Comparison of ENCODE assay signal across 13 cellular contexts in the genomic region with DNA sequence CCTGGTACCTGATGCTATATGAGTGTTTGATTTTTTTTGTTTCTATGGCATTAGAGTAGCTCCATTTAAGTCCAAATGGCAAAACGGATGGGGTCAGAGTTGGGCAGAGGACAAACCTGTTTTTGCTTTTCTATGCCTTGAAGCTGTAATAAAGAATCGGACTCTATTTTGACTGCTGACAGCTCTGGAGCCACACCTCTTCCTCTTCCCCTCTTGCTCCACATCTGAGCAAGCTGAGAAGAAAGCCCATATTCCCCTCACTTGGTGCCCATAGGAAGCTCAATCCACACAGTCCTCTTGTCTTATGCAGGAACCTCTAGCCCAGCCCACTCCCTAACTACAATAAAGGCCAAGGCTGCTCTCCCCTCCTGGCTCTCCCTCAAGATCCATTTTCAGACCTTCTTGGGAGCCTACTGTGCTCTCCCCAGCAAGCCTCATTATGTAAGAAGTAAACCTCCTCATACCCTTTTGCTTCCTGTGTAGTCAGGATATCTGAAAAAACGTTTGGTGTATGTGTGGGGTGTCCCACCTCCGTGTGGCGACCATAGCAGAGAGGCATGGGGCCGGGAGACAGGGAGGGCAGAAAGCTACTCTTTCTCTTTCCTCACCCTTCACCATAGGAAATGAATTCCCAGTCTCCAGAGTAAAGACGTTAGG. TPM values are rescaled to one million over a fixed set of nuclear protein-coding genes. Genes with fewer than 3 reads are reported as not detected.
DNase-seq lines count a peak whose midpoint lies in the region; ATAC-seq and TF ChIP-seq lines count a peak whose summit lies in the region.
"Had no signal": no experiment of that assay in that cellular context is flagged by ENCODE, and none has a peak within 500 bp of the region (broad histone marks: within the 10 kb centered on the region; RNA-seq: fewer than 3 reads in every experiment).

No MANE protein-coding gene starts in this region.

- POLR2A ChIA-PET in RWPE1 (lab: Yijun Ruan, JAX; ENCODE audit: low non-redundant PET): interaction anchor here (0.6 kb wide), 1 partner anchor 88 kb away, joined by 12 read pairs; no protein-coding TSS in a partner anchor

- no peak for TF ChIP-seq POLR2A in vagina (IDR thresholded peaks at IDR 0.05)

- in situ Hi-C loops in G401 (cut with HindIII; ENCODE audit: low sequenced_read_pairs): no loop called here

- peaks cover 18% of the 10 kb centered on the region for H3K4me1 Mint-ChIP-seq in activated CD8-positive, alpha-beta memory T cell treated with anti-CD3 and anti-CD28 coated beads, Interleukin-2, amount 10 ng/mL, durations not matched to agents 7 days and 5 days
- H3K4me1 Mint-ChIP-seq: stimulated activated memory B cell treated with anti-CD40 and anti-IgM and Interleukin-4, amounts not matched to agents 10 μg/mL and 1 μg/mL and 100 μg/mL, for 72 hours had no signal

- no peak overlapping the region for H3K27ac Mint-ChIP-seq in activated CD8-positive, alpha-beta memory T cell treated with anti-CD3 and anti-CD28 coated beads, Interleukin-2, amount 10 ng/mL, durations not matched to agents 7 days and 5 days
- H3K27ac Mint-ChIP-seq: neural progenitor cell; stimulated activated memory B cell treated with anti-CD40 and anti-IgM and Interleukin-4, amounts not matched to agents 10 μg/mL and 1 μg/mL and 100 μg/mL, for 72 hours had no signal

- H3K27ac ChIP-seq in RWPE1 (peak overlapping the region; percentile 93), vagina (no peak overlapping the region)
- H3K27ac ChIP-seq: neural progenitor cell had no signal

- H3K4me1 ChIP-seq in vagina: peaks cover 16% of the 10 kb centered on the region
- H3K4me1 ChIP-seq: neural progenitor cell had no signal

- no peaks in the 10 kb centered on the region for H3K9me3 ChIP-seq in vagina

- intact Hi-C loops in vagina (cut with DNase I): no loop called here

- H3K4me3 Mint-ChIP-seq in activated CD8-positive, alpha-beta memory T cell treated with anti-CD3 and anti-CD28 coated beads, Interleukin-2, amount 10 ng/mL, durations not matched to agents 7 days and 5 days: no peak overlapping the region
- H3K4me3 Mint-ChIP-seq: CD8-positive, alpha-beta memory T cell; neural progenitor cell; stimulated activated memory B cell treated with anti-CD40 and anti-IgM and Interleukin-4, amounts not matched to agents 10 μg/mL and 1 μg/mL and 100 μg/mL, for 72 hours had no signal

- DNase-seq in A172 (ENCODE audit: low spot score) (peak; percentile 26), G401 (ENCODE audit: low spot score) (peak; percentile 20), RWPE1 (ENCODE audit: low spot score) (no peak), dermis blood vessel endothelial cell (peak; percentile 19), vagina (ENCODE audit: extremely low spot score in 2 of 2) (no peak)
- DNase-seq in activated CD8-positive, alpha-beta memory T cell treated with anti-CD3 and anti-CD28 coated beads, Interleukin-2, amount 10 ng/mL, durations not matched to agents 7 days and 5 days: no peak
- DNase-seq: CD8-positive, alpha-beta memory T cell; NCI-H2029 treated with DMSO at 0.1 percent for 48 hours had no signal

- ATAC-seq in GM18511 (IDR thresholded peaks at IDR 0.05; ENCODE audit: unreplicated experiment) (no peak), GM18867 (IDR thresholded peaks at IDR 0.05; ENCODE audit: unreplicated experiment) (no peak)
- ATAC-seq in activated CD8-positive, alpha-beta memory T cell treated with anti-CD3 and anti-CD28 coated beads, Interleukin-2, amount 10 ng/mL, durations not matched to agents 7 days and 5 days: no peak
- ATAC-seq: GM12878; stimulated activated memory B cell treated with anti-CD40 and anti-IgM and Interleukin-4, amounts not matched to agents 10 μg/mL and 1 μg/mL and 100 μg/mL, for 72 hours had no signal

- no peak overlapping the region for H3K4me3 ChIP-seq in vagina
- H3K4me3 ChIP-seq: GM12878, neural progenitor cell had no signal

- TF ChIP-seq CTCF in RWPE1 (conservative IDR thresholded peaks at IDR 0.05; ENCODE audit: low read depth) (no peak), vagina (IDR thresholded peaks at IDR 0.05) (no peak)

- H3K27me3 Mint-ChIP-seq in activated CD8-positive, alpha-beta memory T cell treated with anti-CD3 and anti-CD28 coated beads, Interleukin-2, amount 10 ng/mL, durations not matched to agents 7 days and 5 days: peaks cover 14% of the 10 kb centered on the region

- CTCF ChIA-PET in RWPE1 (lab: Yijun Ruan, JAX): interaction anchor here (0.7 to 1.0 kb wide), 2 partner anchors 17 to 525 kb away, joined by 3 read pairs; no protein-coding TSS in a partner anchor
- CTCF ChIA-PET in activated CD8-positive, alpha-beta memory T cell treated with anti-CD3 and anti-CD28 coated beads, Interleukin-2, amount 10 ng/mL, durations not matched to agents 7 days and 5 days (lab: Charles Lee): no interaction called here

- H3K36me3 Mint-ChIP-seq in activated CD8-positive, alpha-beta memory T cell treated with anti-CD3 and anti-CD28 coated beads, Interleukin-2, amount 10 ng/mL, durations not matched to agents 7 days and 5 days: peaks cover 1% of the 10 kb centered on the region
- H3K36me3 Mint-ChIP-seq: stimulated activated memory B cell treated with anti-CD40 and anti-IgM and Interleukin-4, amounts not matched to agents 10 μg/mL and 1 μg/mL and 100 μg/mL, for 72 hours had no signal

- peaks cover 3% of the 10 kb centered on the region for H3K9me3 Mint-ChIP-seq in activated CD8-positive, alpha-beta memory T cell treated with anti-CD3 and anti-CD28 coated beads, Interleukin-2, amount 10 ng/mL, durations not matched to agents 7 days and 5 days (ENCODE audit: low read depth)
- H3K9me3 Mint-ChIP-seq: stimulated activated memory B cell treated with anti-CD40 and anti-IgM and Interleukin-4, amounts not matched to agents 10 μg/mL and 1 μg/mL and 100 μg/mL, for 72 hours had no signal

- H3K27me3 ChIP-seq in vagina: no peaks in the 10 kb centered on the region
- H3K27me3 ChIP-seq: neural progenitor cell had no signal

- H3K36me3 ChIP-seq in vagina: no peaks in the 10 kb centered on the region
- H3K36me3 ChIP-seq: neural progenitor cell had no signal

RNA-seq across cellular contexts. Expression of a gene that starts 42.0 kb away (rescaled TPM):
- 0.62 TPM in 1 of 2 replicates, not detected in the other for total RNA-seq in A172 (2014; rRNA removed; shearing (Covaris generic))
- total RNA-seq in G401 (2014; rRNA removed; shearing (Covaris generic)): not detected in 2 replicates
- total RNA-seq in dermis blood vessel endothelial cell (30.5 TPM in 2 replicates), vagina (18.4 TPM)
- under 1 TPM in 1 of 2 experiments, not detected in 1; 0.21 TPM for total RNA-seq in activated CD8-positive, alpha-beta memory T cell treated with anti-CD3 and anti-CD28 coated beads, Interleukin-2, amount 10 ng/mL, durations not matched to agents 7 days and 5 days
- total RNA-seq: CD8-positive, alpha-beta memory T cell had no signal

Comparison
In these comparisons a context has a peak if more than half of its experiments do, and no peak if none do; other contexts are left out.
1. DNase-seq: peak in A172 (single experiment), G401 (single experiment) and dermis blood vessel endothelial cell (single experiment); none in RWPE1 (single experiment), activated CD8-positive, alpha-beta memory T cell treated with anti-CD3 and anti-CD28 coated beads, Interleukin-2, amount 10 ng/mL, durations not matched to agents 7 days and 5 days (single experiment) and vagina (0 of 2).
2. RNA of a gene that starts 42.0 kb away (total RNA-seq): 30.5 TPM in dermis blood vessel endothelial cell and 18.4 TPM in vagina (single experiment); 0.21 TPM in activated CD8-positive, alpha-beta memory T cell treated with anti-CD3 and anti-CD28 coated beads, Interleukin-2, amount 10 ng/mL, durations not matched to agents 7 days and 5 days, 0.62 TPM in A172 and not detected in G401; every median in the first group is over 10 times any median in the second.